1 cellular context compared by ENCODE assay signal in genomic region chr2:230928701-230929380, GRCh38.
TF ChIP-seq lines count a peak whose summit lies in the region.

No MANE protein-coding gene starts in this region.

TF ChIP-seq in HepG2, 621 proteins besides CTCF, POLR2A, EP300 and RAD21 (continued from another document):
- TF ChIP-seq TERF1 (CRISPR knock-in tag; IDR thresholded peaks at IDR 0.05) (no peak), SMAD1 (CRISPR knock-in tag; IDR thresholded peaks at IDR 0.05; ENCODE audit: borderline replicate concordance, low read depth) (no peak)
